ENCODE assay signal across 19 cellular contexts in genomic region chr6:13384966-13385365, GRCh38. TPM values are rescaled to one million over a fixed set of nuclear protein-coding genes. Genes with fewer than 3 reads are reported as not detected.
A peak's percentile ranks its signal among the peaks of the same experiment; 100 is the strongest.
DNase-seq lines count a peak whose midpoint lies in the region; TF ChIP-seq lines count a peak whose summit lies in the region.
"Had no signal": no experiment of that assay in that cellular context is flagged by ENCODE, and none has a peak within 500 bp of the region (broad histone marks: within the 10 kb centered on the region; RNA-seq: fewer than 3 reads in every experiment).

No MANE protein-coding gene starts in this region.

- peak; percentile 30 for DNase-seq in NCI-H146 (lab: John Stamatoyannopoulos, UW)
- no peak for DNase-seq in NCI-H146 treated with DMSO at 0.1 percent for 48 hours (lab: John Stamatoyannopoulos, UW; ENCODE audit: unreplicated experiment)
- peak; percentile 26 for DNase-seq in NCI-H2227 treated with DMSO at 0.1 percent for 48 hours (lab: John Stamatoyannopoulos, UW)
- DNase-seq in erythroblast (lab: John Stamatoyannopoulos, UW), result peak; percentile 36 to 48
- peak; percentile 54 for DNase-seq in mucosa of gallbladder (ENCODE audit: low spot score)
- DNase-seq in NCI-H187 (lab: John Stamatoyannopoulos, UW), result no peak
- no peak for DNase-seq in NCI-H2107 treated with DMSO at 0.1 percent for 48 hours (lab: John Stamatoyannopoulos, UW; ENCODE audit: unreplicated experiment)
- DNase-seq in NCI-H524 treated with DMSO at 0.1 percent for 48 hours (lab: John Stamatoyannopoulos, UW), result no peak
- DNase-seq: activated CD4-positive, alpha-beta T cell treated with anti-CD3 and anti-CD28 coated beads, Interleukin-2, amount 50 U/mL, for 1 hour; activated naive CD4-positive, alpha-beta T cell; activated T-cell treated with anti-CD3 and anti-CD28 coated beads for 4 hours; amniotic stem cell; effector CD8-positive, alpha-beta T cell; mammary epithelial cell; NCI-H1105 treated with DMSO at 0.1 percent for 48 hours; NCI-H446 treated with DMSO at 0.1 percent for 48 hours; nephron progenitor cell; stimulated activated CD4-positive, alpha-beta T cell treated with anti-CD3 and anti-CD28 coated beads, Interleukin-4, amount 100 ng/mL, for 1 hour; T-cell had no signal

- no peak for TF ChIP-seq POLR2A in erythroblast (IDR thresholded peaks at IDR 0.05; ENCODE audit: low read length)

RNA-seq across cellular contexts. Expression of gene TBC1D7, which starts 56.6 kb away (rescaled TPM):
- total RNA-seq in mucosa of gallbladder, result 14.6 TPM

Comparison
In these comparisons a context has a peak if more than half of its experiments do, and no peak if none do; other contexts are left out.
1. DNase-seq: peak in NCI-H146 (single experiment), NCI-H2227 treated with DMSO at 0.1 percent for 48 hours (single experiment), erythroblast (2 of 2) and mucosa of gallbladder (single experiment); none in NCI-H146 treated with DMSO at 0.1 percent for 48 hours (single experiment), NCI-H187 (0 of 2), NCI-H2107 treated with DMSO at 0.1 percent for 48 hours (single experiment) and NCI-H524 treated with DMSO at 0.1 percent for 48 hours (single experiment).